2 cellular contexts compared by ENCODE assay signal in the genomic region with DNA sequence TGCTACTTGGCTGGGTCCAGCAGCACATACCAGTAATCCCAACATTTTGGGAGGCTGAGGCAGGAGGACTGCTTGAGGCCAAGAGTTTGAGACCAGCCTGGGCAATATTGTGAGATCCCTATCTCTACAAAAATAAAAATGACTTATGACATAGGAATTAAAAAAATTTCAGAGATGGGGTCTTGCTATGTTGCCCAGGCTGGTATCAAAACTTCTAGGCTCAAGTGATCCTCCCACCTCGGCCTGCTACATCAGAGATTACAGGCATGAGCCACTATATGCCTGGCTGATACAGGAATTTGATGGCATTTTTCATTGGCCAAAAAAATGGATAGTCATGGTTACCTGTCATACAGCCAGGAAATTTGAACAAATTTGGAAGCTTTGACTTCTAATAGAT.
TF ChIP-seq lines count a peak whose summit lies in the region.

No MANE protein-coding gene starts in this region.

TF ChIP-seq in HEK293, 187 proteins besides CTCF, POLR2A, EP300 and RAD21:
- TF ChIP-seq ZNF391 (tag by site-specific recombination; IDR thresholded peaks at IDR 0.05; ENCODE audit: borderline replicate concordance, low read depth) (no peak), SP7 (tag by site-specific recombination; IDR thresholded peaks at IDR 0.05) (no peak), ZNF10 (tag by site-specific recombination; IDR thresholded peaks at IDR 0.05) (no peak), ZNF121 (tag by site-specific recombination; IDR thresholded peaks at IDR 0.05) (peak; percentile 87), OVOL3 (tag by site-specific recombination; IDR thresholded peaks at IDR 0.05) (no peak)
- TF ChIP-seq, protein P1, sequence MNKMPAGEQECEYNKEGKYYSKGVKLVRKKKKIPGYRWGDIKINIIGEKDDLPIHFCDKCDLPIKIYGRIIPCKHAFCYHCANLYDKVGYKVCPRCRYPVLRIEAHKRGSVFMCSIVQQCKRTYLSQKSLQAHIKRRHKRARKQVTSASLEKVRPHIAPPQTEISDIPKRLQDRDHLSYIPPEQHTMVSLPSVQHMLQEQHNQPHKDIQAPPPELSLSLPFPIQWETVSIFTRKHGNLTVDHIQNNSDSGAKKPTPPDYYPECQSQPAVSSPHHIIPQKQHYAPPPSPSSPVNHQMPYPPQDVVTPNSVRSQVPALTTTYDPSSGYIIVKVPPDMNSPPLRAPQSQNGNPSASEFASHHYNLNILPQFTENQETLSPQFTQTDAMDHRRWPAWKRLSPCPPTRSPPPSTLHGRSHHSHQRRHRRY (tag by site-specific recombination; IDR thresholded peaks at IDR 0.05): no peak
- TF ChIP-seq, protein P2, sequence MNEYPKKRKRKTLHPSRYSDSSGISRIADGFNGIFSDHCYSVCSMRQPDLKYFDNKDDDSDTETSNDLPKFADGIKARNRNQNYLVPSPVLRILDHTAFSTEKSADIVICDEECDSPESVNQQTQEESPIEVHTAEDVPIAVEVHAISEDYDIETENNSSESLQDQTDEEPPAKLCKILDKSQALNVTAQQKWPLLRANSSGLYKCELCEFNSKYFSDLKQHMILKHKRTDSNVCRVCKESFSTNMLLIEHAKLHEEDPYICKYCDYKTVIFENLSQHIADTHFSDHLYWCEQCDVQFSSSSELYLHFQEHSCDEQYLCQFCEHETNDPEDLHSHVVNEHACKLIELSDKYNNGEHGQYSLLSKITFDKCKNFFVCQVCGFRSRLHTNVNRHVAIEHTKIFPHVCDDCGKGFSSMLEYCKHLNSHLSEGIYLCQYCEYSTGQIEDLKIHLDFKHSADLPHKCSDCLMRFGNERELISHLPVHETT (tag by site-specific recombination; IDR thresholded peaks at IDR 0.05): no peak

TF ChIP-seq in H1, 55 proteins besides CTCF, POLR2A, EP300 and RAD21:
- TF ChIP-seq KDM1A (IDR thresholded peaks at IDR 0.05; ENCODE audit: borderline replicate concordance, low read length): peak; percentile 70; the same call in 1 of the 2 replicates
- no peak for TF ChIP-seq HDAC2 (IDR thresholded peaks at IDR 0.05; ENCODE audit: borderline replicate concordance in 1 of 2, low read depth in 2 of 2, low read length in 2 of 2)
